10 cellular contexts compared by ENCODE assay signal in the genomic region with DNA sequence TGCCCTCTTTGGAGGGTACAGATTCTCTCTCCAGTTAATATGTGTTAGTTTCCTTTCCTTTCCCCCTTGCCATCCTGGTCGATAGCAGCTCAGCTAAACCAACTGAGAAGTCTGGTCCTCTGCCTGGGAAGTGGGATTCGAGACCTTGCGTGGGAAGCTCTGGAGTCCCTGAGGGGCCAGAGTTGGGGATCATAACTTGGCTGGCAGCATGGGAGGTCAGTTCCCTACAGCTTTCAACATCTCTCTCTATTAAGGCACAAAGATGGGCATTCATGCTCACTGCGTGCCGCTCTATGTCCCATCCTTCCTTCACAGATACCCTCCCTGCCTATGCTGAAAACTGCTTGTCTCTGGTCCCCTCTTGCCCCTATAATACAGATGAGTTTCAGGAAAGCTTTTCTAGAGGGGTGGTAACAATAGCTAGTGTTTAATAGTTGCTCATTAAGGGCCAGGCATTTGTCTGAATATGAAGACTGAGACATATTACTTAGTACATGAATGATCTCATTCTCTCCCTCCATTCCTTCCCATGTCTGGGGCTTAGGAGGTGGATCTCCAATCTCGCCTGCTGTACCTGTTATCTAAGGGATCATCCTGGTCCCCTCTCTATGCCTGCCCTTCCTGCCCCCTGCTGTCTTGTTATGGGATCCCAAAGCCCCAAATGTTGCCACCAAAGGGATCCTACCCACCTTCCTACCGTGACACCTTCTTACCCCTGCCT. TPM values are rescaled to one million over a fixed set of nuclear protein-coding genes. Genes with fewer than 3 reads are reported as not detected.
A peak's percentile ranks its signal among the peaks of the same experiment; 100 is the strongest.
DNase-seq lines count a peak whose midpoint lies in the region; ATAC-seq, FAIRE-seq and TF ChIP-seq lines count a peak whose summit lies in the region.
"Had no signal": no experiment of that assay in that cellular context is flagged by ENCODE, and none has a peak within 500 bp of the region (broad histone marks: within the 10 kb centered on the region; RNA-seq: fewer than 3 reads in every experiment).

No MANE protein-coding gene starts in this region.

- no peak overlapping the region for H3K4me3 Mint-ChIP-seq in activated T-cell treated with anti-CD3 and anti-CD28 coated beads, Interleukin-2, amount 50 U/mL, for 24 hours
- H3K4me3 Mint-ChIP-seq in activated T-cell treated with anti-CD3 and anti-CD28 coated beads, Interleukin-2, amount 50 U/mL, for 72 hours: no peak overlapping the region

- H3K36me3 ChIP-seq in kidney (ENCODE audit: control insufficient read depth in 1 of 2, insufficient read depth in 2 of 2, low read length in 2 of 2) (peaks cover 0 to 4% of the 10 kb centered on the region in 2 donors), thoracic aorta (peaks cover 19% of the 10 kb centered on the region)

- no peak for ATAC-seq in thoracic aorta (ENCODE audit: insufficient number of reproducible peaks, low FRiP score, low read depth)
- no peak for ATAC-seq in activated T-cell treated with anti-CD3 and anti-CD28 coated beads, Interleukin-2, amount 50 U/mL, for 72 hours (replicated peaks in 1 of 2)
- ATAC-seq: GM12878 had no signal

- H3K27me3 Mint-ChIP-seq in activated T-cell treated with anti-CD3 and anti-CD28 coated beads, Interleukin-2, amount 50 U/mL, for 24 hours: no peaks in the 10 kb centered on the region
- H3K27me3 Mint-ChIP-seq in activated T-cell treated with anti-CD3 and anti-CD28 coated beads, Interleukin-2, amount 50 U/mL, for 72 hours (ENCODE audit: low read depth): no peaks in the 10 kb centered on the region

- TF ChIP-seq CTCF in kidney (IDR thresholded peaks at IDR 0.05; ENCODE audit: borderline replicate concordance, extremely low read depth, insufficient read depth) (no peak), thoracic aorta (IDR thresholded peaks at IDR 0.05) (no peak)

- H3K9me3 Mint-ChIP-seq in activated T-cell treated with anti-CD3 and anti-CD28 coated beads, Interleukin-2, amount 50 U/mL, for 24 hours: no peaks in the 10 kb centered on the region
- no peaks in the 10 kb centered on the region for H3K9me3 Mint-ChIP-seq in activated T-cell treated with anti-CD3 and anti-CD28 coated beads, Interleukin-2, amount 50 U/mL, for 72 hours

- no peaks in the 10 kb centered on the region for H3K9me3 ChIP-seq in kidney (ENCODE audit: control insufficient read depth in 1 of 2, low read length in 2 of 2)
- no peaks in the 10 kb centered on the region for H3K9me3 ChIP-seq in thoracic aorta

- FAIRE-seq in kidney (lab: Jason Lieb, UNC): no peak
- FAIRE-seq: GM12878, RCC 7860 had no signal

- H3K27ac Mint-ChIP-seq in activated T-cell treated with anti-CD3 and anti-CD28 coated beads, Interleukin-2, amount 50 U/mL, for 24 hours: peak overlapping the region; percentile 8
- H3K27ac Mint-ChIP-seq in activated T-cell treated with anti-CD3 and anti-CD28 coated beads, Interleukin-2, amount 50 U/mL, for 72 hours: no peak overlapping the region

- H3K36me3 Mint-ChIP-seq in activated T-cell treated with anti-CD3 and anti-CD28 coated beads, Interleukin-2, amount 50 U/mL, for 24 hours (ENCODE audit: low read depth): peaks cover 10% of the 10 kb centered on the region
- H3K36me3 Mint-ChIP-seq in activated T-cell treated with anti-CD3 and anti-CD28 coated beads, Interleukin-2, amount 50 U/mL, for 72 hours (ENCODE audit: insufficient read depth in 2 of 2): no peaks in the 10 kb centered on the region

- peaks cover 63% of the 10 kb centered on the region for H3K4me1 Mint-ChIP-seq in activated T-cell treated with anti-CD3 and anti-CD28 coated beads, Interleukin-2, amount 50 U/mL, for 24 hours (ENCODE audit: low read depth)
- H3K4me1 Mint-ChIP-seq in activated T-cell treated with anti-CD3 and anti-CD28 coated beads, Interleukin-2, amount 50 U/mL, for 72 hours (ENCODE audit: low read depth): peaks cover 37% of the 10 kb centered on the region

- H3K27me3 ChIP-seq in thoracic aorta (replicated peaks; ENCODE audit: insufficient read depth): no peaks in the 10 kb centered on the region

- H3K4me3 ChIP-seq in kidney (ENCODE audit: low read length in 2 of 2): no peak overlapping the region
- H3K4me3 ChIP-seq in thoracic aorta: no peak overlapping the region
- H3K4me3 ChIP-seq: GM12878 had no signal

- H3K9ac ChIP-seq in kidney (ENCODE audit: low read length in 2 of 2): peak overlapping the region; percentile 8 to 50

- intact Hi-C loops in kidney (cut with DNase I): loop anchor here (5.0 kb wide), 1 partner anchor 39 kb away; no protein-coding TSS in a partner anchor

- DNase-seq in activated T-cell treated with anti-CD3 and anti-CD28 coated beads, Interleukin-2, amount 50 U/mL, for 24 hours: peak; percentile 27
- DNase-seq in activated T-cell treated with anti-CD3 and anti-CD28 coated beads for 4 hours (no peak), kidney (no peak), thoracic aorta (ENCODE audit: low spot score) (no peak), 8988T (no peak)
- DNase-seq in activated T-cell treated with anti-CD3 and anti-CD28 coated beads, Interleukin-2, amount 50 U/mL, for 72 hours: no peak
- DNase-seq: NCI-H146 had no signal

- H3K27ac ChIP-seq in kidney (ENCODE audit: low read depth in 2 of 2, low read length in 2 of 2) (peak overlapping the region; percentile 92 to 97), thoracic aorta (peak overlapping the region; percentile 92 to 95)

- H3K4me1 ChIP-seq in kidney (ENCODE audit: control insufficient read depth in 1 of 2, insufficient read depth in 1 of 2, low read depth in 1 of 2, low read length in 2 of 2): peaks cover 74 to 78% of the 10 kb centered on the region in 2 donors
- H3K4me1 ChIP-seq in thoracic aorta (ENCODE audit: control insufficient read depth in 1 of 2, low read depth in 2 of 2): peaks cover 77 to 89% of the 10 kb centered on the region in 2 donors

RNA-seq across cellular contexts. Expression of a gene that starts 10.8 kb away (rescaled TPM):
- total RNA-seq in kidney (63.9 TPM), thoracic aorta (10 to 100 TPM; 64.8 to 75.0 TPM)
- polyA plus RNA-seq in kidney (ENCODE audit: insufficient read depth, low read depth, low replicate concordance): 40.8 TPM
- total RNA-seq in activated T-cell treated with anti-CD3 and anti-CD28 coated beads, Interleukin-2, amount 50 U/mL, for 72 hours: 10 to 100 TPM; 12.2 to 14.7 TPM

RNA-seq across cellular contexts. Expression of a gene that starts 19.4 kb away (rescaled TPM):
- total RNA-seq in kidney (66.3 TPM), thoracic aorta (10 to 100 TPM; 72.0 to 82.9 TPM)
- polyA plus RNA-seq in kidney (ENCODE audit: insufficient read depth, low read depth, low replicate concordance): 53.7 TPM
- 10 to 100 TPM; 82.6 to 97.0 TPM for total RNA-seq in activated T-cell treated with anti-CD3 and anti-CD28 coated beads, Interleukin-2, amount 50 U/mL, for 72 hours

RNA-seq across cellular contexts. Expression of a gene that starts 26.8 kb away (rescaled TPM):
- total RNA-seq in kidney (30.8 TPM), thoracic aorta (10 to 100 TPM; 10.3 to 29.1 TPM)
- 7.1 TPM for polyA plus RNA-seq in kidney (ENCODE audit: insufficient read depth, low read depth, low replicate concordance)
- 1 to 10 TPM; 4.5 to 6.3 TPM for total RNA-seq in activated T-cell treated with anti-CD3 and anti-CD28 coated beads, Interleukin-2, amount 50 U/mL, for 72 hours

RNA-seq across cellular contexts. Expression of a gene that starts 48.2 kb away (rescaled TPM):
- total RNA-seq in kidney (75.4 TPM), thoracic aorta (100 to 1,000 TPM in 1 of 2 donors, 10 to 100 TPM in 1; 69.3 to 107 TPM)
- polyA plus RNA-seq in kidney (ENCODE audit: insufficient read depth, low read depth, low replicate concordance): 34.9 TPM
- 100 to 1,000 TPM; 115 to 121 TPM for total RNA-seq in activated T-cell treated with anti-CD3 and anti-CD28 coated beads, Interleukin-2, amount 50 U/mL, for 72 hours

RNA-seq across cellular contexts. Expression of a gene that starts 58.4 kb away (rescaled TPM):
- not detected for total RNA-seq in kidney
- not detected for polyA plus RNA-seq in kidney (ENCODE audit: insufficient read depth, low read depth, low replicate concordance)
- 10 to 100 TPM in 1 of 2 donors, not detected in 1; 43.2 TPM for total RNA-seq in thoracic aorta
- not detected for total RNA-seq in activated T-cell treated with anti-CD3 and anti-CD28 coated beads, Interleukin-2, amount 50 U/mL, for 72 hours
- polyA plus RNA-seq: AG04450 had no signal
